ENCODE assay signal across 1 cellular context in genomic region chr21:17146426-17146825, GRCh38.
TF ChIP-seq lines count a peak whose summit lies in the region.

No MANE protein-coding gene starts in this region.

TF ChIP-seq in SK-N-SH, 30 proteins besides CTCF, POLR2A, EP300 and RAD21 (continued from another document):
- no peak for TF ChIP-seq FOSL2 (IDR thresholded peaks at IDR 0.05; ENCODE audit: borderline replicate concordance, low read depth)
